20 cellular contexts compared by ENCODE assay signal in genomic region chr12:131734336-131735152, GRCh38. TPM values are rescaled to one million over a fixed set of nuclear protein-coding genes. Genes with fewer than 3 reads are reported as not detected.
DNase-seq lines count a peak whose midpoint lies in the region; ATAC-seq, FAIRE-seq and TF ChIP-seq lines count a peak whose summit lies in the region.
"Had no signal": no experiment of that assay in that cellular context is flagged by ENCODE, and none has a peak within 500 bp of the region (broad histone marks: within the 10 kb centered on the region; RNA-seq: fewer than 3 reads in every experiment).

No MANE protein-coding gene starts in this region.

- H3K9me3 ChIP-seq in GM12878 (replicated peaks; ENCODE audit: control insufficient read depth, insufficient read depth, low read length): no peaks in the 10 kb centered on the region
- H3K9me3 ChIP-seq in testis: no peaks in the 10 kb centered on the region

- no peaks in the 10 kb centered on the region for H3K79me2 ChIP-seq in GM12878 (ENCODE audit: control insufficient read depth, insufficient read depth, low read length)

- H3K36me3 ChIP-seq in GM12878 (ENCODE audit: control insufficient read depth in 2 of 2, insufficient read depth in 2 of 2, low read length in 1 of 2): peaks cover 24 to 34% of the 10 kb centered on the region in 2 experiments
- H3K36me3 ChIP-seq in testis (ENCODE audit: low read depth, missing control alignments): no peaks in the 10 kb centered on the region

- RAD21 ChIA-PET in GM12878 (lab: Charles Lee; ENCODE audit: unreplicated experiment): no interaction called here

- H4K20me1 ChIP-seq in GM12878 (ENCODE audit: control insufficient read depth, insufficient read depth): no peaks in the 10 kb centered on the region

- intact Hi-C loops in GM12878 (cut with micrococcal nuclease; ENCODE audit: unreplicated experiment) (no loop called here), testis (cut with DNase I; ENCODE audit: low total_unique reads) (no loop called here)

- in situ Hi-C loops in GM12878 (cut with MboI): no loop called here

- no peak overlapping the region for H3K27ac ChIP-seq in GM12878 (ENCODE audit: control insufficient read depth, insufficient read depth)
- no peak overlapping the region for H3K27ac ChIP-seq in testis
- H3K27ac ChIP-seq: HL-60 had no signal

- H2AFZ ChIP-seq in GM12878 (ENCODE audit: control insufficient read depth, low read depth, low read length): no peak overlapping the region

- TF ChIP-seq POLR2A in GM12878 (IDR thresholded peaks at IDR 0.05; ENCODE audit: low read depth, low read length) (peak; percentile 13; the same call in 1 of the 2 replicates), testis (IDR thresholded peaks at IDR 0.05) (no peak)

- TF ChIP-seq EP300 in GM12878 (IDR thresholded peaks at IDR 0.05; ENCODE audit: borderline replicate concordance in 1 of 2, control insufficient read depth in 1 of 2, low read depth in 2 of 2, low read length in 2 of 2): no peak

- H3K9me3 Mint-ChIP-seq in activated naive CD4-positive, alpha-beta T cell treated with anti-CD3 and anti-CD28 coated beads, Interleukin-2, amount 50 U/mL, for 72 hours: no peaks in the 10 kb centered on the region
- H3K9me3 Mint-ChIP-seq: CD4-positive, alpha-beta T cell had no signal

- H3K4me1 ChIP-seq in GM12878 (ENCODE audit: control insufficient read depth, insufficient read depth, low read length): no peaks in the 10 kb centered on the region
- H3K4me1 ChIP-seq in testis: no peaks in the 10 kb centered on the region

- no TSS peak for BruUV-seq in GM12878 (replicated peaks; lab: Mats Ljungman, UMichigan)

- peaks cover 0 to 17% of the 10 kb centered on the region in 2 donors for H3K36me3 Mint-ChIP-seq in activated naive CD4-positive, alpha-beta T cell treated with anti-CD3 and anti-CD28 coated beads, Interleukin-2, amount 50 U/mL, for 72 hours

- FAIRE-seq in GM12878 (lab: Jason Lieb, UNC): no peak
- FAIRE-seq: GM12892, K562, RCC 7860 had no signal

- POLR2A ChIA-PET in GM12878 (lab: Charles Lee): no interaction called here

- H3K27me3 ChIP-seq in GM12878 (replicated peaks in 1 of 2; ENCODE audit: control insufficient read depth in 2 of 2, insufficient read depth in 2 of 2, low read length in 1 of 2) (no peaks in the 10 kb centered on the region), testis (no peaks in the 10 kb centered on the region)

- no peak overlapping the region for H3K4me2 ChIP-seq in GM12878 (ENCODE audit: control insufficient read depth, insufficient read depth)

- DNase-seq in activated naive CD4-positive, alpha-beta T cell treated with anti-CD3 and anti-CD28 coated beads, Interleukin-2, amount 50 U/mL, for 72 hours (ENCODE audit: low spot score in 2 of 2): no peak
- DNase-seq in activated naive CD4-positive, alpha-beta T cell (lab: John Stamatoyannopoulos, UW): no peak
- DNase-seq in GM12878 (ENCODE audit: low read depth, low spot score) (no peak), left lobe of liver (ENCODE audit: low spot score) (peak; percentile 32), testis (peak; percentile 11)
- DNase-seq in activated CD4-positive, CD25-positive, alpha-beta regulatory T cell treated with anti-CD3 and anti-CD28 coated beads, Interleukin-2, amount 50 U/mL, for 72 hours: no peak
- DNase-seq in stimulated activated CD4-positive, alpha-beta T cell treated with anti-CD3 and anti-CD28 coated beads, Interleukin-2, amount 100 ng/mL, for 48 hours: no peak
- DNase-seq: CD4-positive, alpha-beta T cell; DMS79; GOT3; NCI-H1105; NCI-H1694 treated with DMSO at 0.1 percent for 48 hours; NCI-H510A; SIG-M5 had no signal

- H3K9ac ChIP-seq in GM12878 (ENCODE audit: control insufficient read depth, insufficient read depth, low read length): no peak overlapping the region

- ATAC-seq in activated naive CD4-positive, alpha-beta T cell treated with anti-CD3 and anti-CD28 coated beads, Interleukin-2, amount 50 U/mL, for 72 hours: peak in 1 of 2 donors; percentile 29
- no peak for ATAC-seq in GM12878
- ATAC-seq in left lobe of liver: no peak
- no peak for ATAC-seq in GM21619 (IDR thresholded peaks at IDR 0.05; ENCODE audit: unreplicated experiment)
- ATAC-seq: K562 had no signal

- TF ChIP-seq CTCF in GM12878 (IDR thresholded peaks at IDR 0.05 in 2 of 3, conservative IDR thresholded peaks at IDR 0.05 in 1 of 3; ENCODE audit: control insufficient read depth in 2 of 3, extremely low read depth in 1 of 3, insufficient read depth in 1 of 3, low read depth in 3 of 3, low read length in 3 of 3) (no peak), testis (IDR thresholded peaks at IDR 0.05) (no peak)

- H3K4me3 ChIP-seq in GM12878 (no peak overlapping the region), testis (no peak overlapping the region)
- H3K4me3 ChIP-seq: K562 had no signal

- TF ChIP-seq RAD21 in GM12878 (IDR thresholded peaks at IDR 0.05; ENCODE audit: insufficient read depth, low read depth, low read length): no peak

- SMC1A ChIA-PET in GM12878 (lab: Charles Lee; ENCODE audit: uncharacterized antibody, unreplicated experiment): no interaction called here

- 98% methylated on average over 27 of the region's 30 CpGs for WGBS in GM12878 (ENCODE audit: insufficient coverage, insufficient replicate concordance, low lambda C conversion rate, missing lambda C conversion rate)
- WGBS in testis, 2 donors: 96 to 97% methylated on average over 30 of the region's 30 CpGs

- peak overlapping the region; percentile 15 to 32 for H3K27ac Mint-ChIP-seq in activated naive CD4-positive, alpha-beta T cell treated with anti-CD3 and anti-CD28 coated beads, Interleukin-2, amount 50 U/mL, for 72 hours
- H3K27ac Mint-ChIP-seq: B cell; CD4-positive, alpha-beta T cell had no signal

- CTCF ChIA-PET in GM12878 (lab: Yijun Ruan, JAX): no interaction called here

TF ChIP-seq in GM12878, 131 proteins besides CTCF, POLR2A, EP300 and RAD21 (continues in another document):
- no peak for TF ChIP-seq ZNF274 (IDR thresholded peaks at IDR 0.05; ENCODE audit: insufficient read depth, insufficient read length)
- TF ChIP-seq BACH1 (IDR thresholded peaks at IDR 0.05; ENCODE audit: borderline replicate concordance): no peak
- no peak for TF ChIP-seq MAX (IDR thresholded peaks at IDR 0.05; ENCODE audit: low read depth, low read length)
- TF ChIP-seq ASH2L (IDR thresholded peaks at IDR 0.05; ENCODE audit: borderline replicate concordance, low read depth): no peak
- TF ChIP-seq SP1 (IDR thresholded peaks at IDR 0.05; ENCODE audit: low read depth, low read length): no peak
- no peak for TF ChIP-seq CHD2 (IDR thresholded peaks at IDR 0.05; ENCODE audit: borderline replicate concordance, low read depth, low read length)
- no peak for TF ChIP-seq SMAD1 (IDR thresholded peaks at IDR 0.05; ENCODE audit: low read depth, partially characterized antibody)
- TF ChIP-seq EED (IDR thresholded peaks at IDR 0.05; ENCODE audit: low read depth): no peak
- TF ChIP-seq HDGF (IDR thresholded peaks at IDR 0.05): no peak
- TF ChIP-seq ATF2 (IDR thresholded peaks at IDR 0.05; ENCODE audit: low read length): no peak

RNA-seq across cellular contexts. Expression of gene SFSWAP, which starts 23.7 kb away (rescaled TPM):
- total RNA-seq in activated naive CD4-positive, alpha-beta T cell treated with anti-CD3 and anti-CD28 coated beads, Interleukin-2, amount 50 U/mL, for 72 hours: 10 to 100 TPM; 54.9 to 64.0 TPM
- 165 and 166 TPM in 2 replicates for total RNA-seq in GM12878 (2013; cell fraction: nucleolus; rRNA removed)
- 29.7 and 31.7 TPM in 2 replicates for total RNA-seq in GM12878 (2014; rRNA removed)
- total RNA-seq in GM12878 (2014; rRNA removed; fragmentation: Illumina TruSeq; extraction: Trizol): 20.7 and 23.2 TPM in 2 replicates
- 44.1 and 48.6 TPM in 2 replicates for total RNA-seq in GM12878 (2021)
- 10.3 TPM for polyA plus RNA-seq in GM12878 (2011; ENCODE audit: low read depth)
- polyA plus RNA-seq in GM12878 (2011; rRNA removed): 11.9 and 17.4 TPM in 2 replicates
- 11.7 and 19.0 TPM in 2 replicates for polyA plus RNA-seq in GM12878 (2011; cell fraction: cytosol; rRNA removed)
- 122 and 189 TPM in 2 replicates for polyA plus RNA-seq in GM12878 (2011; cell fraction: nucleus; rRNA removed)
- polyA plus RNA-seq in GM12878 (2012): 19.7 and 22.3 TPM in 2 replicates
- polyA plus RNA-seq in GM12878 (2014; fragmentation: Illumina TruSeq; extraction: Trizol): 28.4 and 33.2 TPM in 2 replicates
- 1 to 10 TPM; 1.8 to 4.2 TPM for polyA plus RNA-seq in GM12878 (2014; fragmentation: Nextera tagmentation; extraction: Ambion mirVana)
- 31.9 and 35.7 TPM in 2 replicates for polyA plus RNA-seq in GM12878 (2014; rRNA removed)
- polyA plus RNA-seq in GM12878 (2016; fragmentation: Nextera tagmentation; extraction: Ambion mirVana): 10 to 100 TPM; 24.2 to 25.8 TPM
- polyA minus RNA-seq in GM12878 (2011; rRNA and poly(A)+ RNA removed): 25.0 and 36.0 TPM in 2 replicates
- polyA minus RNA-seq in GM12878 (2011; cell fraction: cytosol; rRNA and poly(A)+ RNA removed): 15.7 and 17.8 TPM in 2 replicates
- polyA minus RNA-seq in GM12878 (2011; cell fraction: nucleus; rRNA and poly(A)+ RNA removed): 42.0 and 87.4 TPM in 2 replicates
- total RNA-seq in left lobe of liver: 15.7 TPM
- 10 to 100 TPM; 62.4 to 68.4 TPM for total RNA-seq in testis
- polyA plus RNA-seq in testis (ENCODE audit: insufficient read depth, low read depth, low replicate concordance): 37.7 TPM

Comparison
In these comparisons a context has a peak if more than half of its experiments do, and no peak if none do; other contexts are left out.
1. DNase-seq: peak in left lobe of liver (single experiment) and testis (single experiment); none in activated naive CD4-positive, alpha-beta T cell treated with anti-CD3 and anti-CD28 coated beads, Interleukin-2, amount 50 U/mL, for 72 hours (0 of 2), activated naive CD4-positive, alpha-beta T cell (0 of 4), GM12878 (single experiment), activated CD4-positive, CD25-positive, alpha-beta regulatory T cell treated with anti-CD3 and anti-CD28 coated beads, Interleukin-2, amount 50 U/mL, for 72 hours (single experiment) and stimulated activated CD4-positive, alpha-beta T cell treated with anti-CD3 and anti-CD28 coated beads, Interleukin-2, amount 100 ng/mL, for 48 hours (0 of 2).